Comparison of ENCODE assay signal across 13 cellular contexts in the genomic region with DNA sequence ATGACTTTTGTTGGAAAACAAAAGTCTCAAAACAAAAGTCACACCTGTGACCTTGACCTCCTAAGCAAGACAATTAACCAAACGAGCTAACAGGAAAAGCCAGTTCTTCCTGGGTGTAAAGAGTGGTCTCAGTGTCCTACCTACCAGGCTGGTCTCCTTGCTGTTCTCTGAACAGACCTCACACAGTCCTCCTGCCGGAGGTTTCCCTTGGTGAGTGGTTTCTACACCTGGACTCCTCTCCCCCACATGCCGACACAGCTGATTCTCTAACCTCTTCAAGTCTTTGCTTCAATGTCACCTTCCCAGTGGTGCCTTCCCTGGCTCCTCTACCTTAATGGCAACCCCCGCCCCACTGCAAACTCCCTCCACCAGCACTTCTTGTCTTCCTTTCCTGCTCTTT.
DNase-seq lines count a peak whose midpoint lies in the region; ATAC-seq and TF ChIP-seq lines count a peak whose summit lies in the region.
"Had no signal": no experiment of that assay in that cellular context is flagged by ENCODE, and none has a peak within 500 bp of the region (broad histone marks: within the 10 kb centered on the region; RNA-seq: fewer than 3 reads in every experiment).

No MANE protein-coding gene starts in this region.

- no peak for TF ChIP-seq CTCF in breast epithelium (IDR thresholded peaks at IDR 0.05)
- TF ChIP-seq CTCF in nephron (IDR thresholded peaks at IDR 0.05; ENCODE audit: unreplicated experiment in 3 of 3) = no peak
- TF ChIP-seq CTCF in transverse colon (IDR thresholded peaks at IDR 0.05) = no peak

- H3K27me3 Mint-ChIP-seq in nephron (ENCODE audit: low read depth) = no peaks in the 10 kb centered on the region
- no peaks in the 10 kb centered on the region for H3K27me3 Mint-ChIP-seq in activated naive CD8-positive, alpha-beta T cell treated with anti-CD3 and anti-CD28 coated beads, Interleukin-2, amount 50 U/mL, for 24 hours

- H3K36me3 Mint-ChIP-seq in nephron (ENCODE audit: low read depth) = no peaks in the 10 kb centered on the region
- H3K36me3 Mint-ChIP-seq in activated naive CD8-positive, alpha-beta T cell treated with anti-CD3 and anti-CD28 coated beads, Interleukin-2, amount 50 U/mL, for 24 hours (ENCODE audit: low read depth) = no peaks in the 10 kb centered on the region

- intact Hi-C loops in breast epithelium (cut with DNase I; ENCODE audit: low total_unique reads) (no loop called here), transverse colon (cut with DNase I; ENCODE audit: low total_unique reads) (no loop called here)

- 72 to 100% methylated on average over 3 to 4 of the region's 4 CpGs for WGBS in transverse colon (ENCODE audit: low coverage in 1 of 2), 2 donors

- TF ChIP-seq POLR2A in breast epithelium (IDR thresholded peaks at IDR 0.05) = no peak
- TF ChIP-seq POLR2A in transverse colon (IDR thresholded peaks at IDR 0.05) = no peak

- H3K9me3 ChIP-seq in breast epithelium (no peaks in the 10 kb centered on the region), transverse colon (no peaks in the 10 kb centered on the region)

- in situ Hi-C loops in transverse colon (cut with MboI; ENCODE audit: low pct_ligation_motif_present in 1 of 4, low pct_unique_long_range_greater_than_20kb in 1 of 4, low sequenced_read_pairs in 3 of 4) = no loop called here

- no peak for TF ChIP-seq EP300 in transverse colon (IDR thresholded peaks at IDR 0.05; ENCODE audit: low read depth)

- H3K27ac ChIP-seq in breast epithelium (peak overlapping the region; percentile 36 to 80), transverse colon (peak overlapping the region; percentile 55 to 91 (median 89))

- H3K36me3 ChIP-seq in breast epithelium = no peaks in the 10 kb centered on the region
- H3K36me3 ChIP-seq in transverse colon = no peaks in the 10 kb centered on the region

- ATAC-seq in GM19023 (IDR thresholded peaks at IDR 0.05; ENCODE audit: unreplicated experiment) = no peak
- ATAC-seq in activated naive CD8-positive, alpha-beta T cell treated with anti-CD3 and anti-CD28 coated beads, Interleukin-2, amount 50 U/mL, for 24 hours = no peak

- H3K9me3 Mint-ChIP-seq in nephron = no peaks in the 10 kb centered on the region
- H3K9me3 Mint-ChIP-seq in activated naive CD8-positive, alpha-beta T cell treated with anti-CD3 and anti-CD28 coated beads, Interleukin-2, amount 50 U/mL, for 24 hours = no peaks in the 10 kb centered on the region

- H3K4me1 ChIP-seq in breast epithelium (peaks cover 7 to 16% of the 10 kb centered on the region in 2 donors), transverse colon (peaks cover 20 to 57% (median 32%) of the 10 kb centered on the region in 4 donors)

- H3K27me3 ChIP-seq in breast epithelium = no peaks in the 10 kb centered on the region
- H3K27me3 ChIP-seq in transverse colon = no peaks in the 10 kb centered on the region

- no peak overlapping the region for H3K4me3 Mint-ChIP-seq in nephron
- no peak overlapping the region for H3K4me3 Mint-ChIP-seq in activated naive CD8-positive, alpha-beta T cell treated with anti-CD3 and anti-CD28 coated beads, Interleukin-2, amount 50 U/mL, for 24 hours

- DNase-seq in activated CD8-positive, alpha-beta memory T cell treated with anti-CD3 and anti-CD28 coated beads for 24 hours = peak; percentile 40
- no peak for DNase-seq in activated CD8-positive, alpha-beta memory T cell treated with anti-CD3 and anti-CD28 coated beads, Interleukin-2, amount 50 U/mL, for 48 hours
- peak in 1 of 2 donors; percentile 13 for DNase-seq in breast epithelium (ENCODE audit: low spot score in 2 of 2)
- no peak for DNase-seq in transverse colon
- DNase-seq in DMS 273 treated with DMSO at 0.1 percent for 48 hours (lab: John Stamatoyannopoulos, UW) = no peak
- no peak for DNase-seq in activated naive CD8-positive, alpha-beta T cell treated with anti-CD3 and anti-CD28 coated beads, Interleukin-2, amount 50 U/mL, for 24 hours
- DNase-seq: ACHN; activated T-cell treated with anti-CD3 and anti-CD28 coated beads, Interleukin-2, amount 50 U/mL, for 1 hour; NCI-H2081; stimulated activated naive CD4-positive, alpha-beta T cell treated with Interleukin-2 at 50 U/mL for 16 hours; SW 1271 had no signal

- peak overlapping the region; percentile 66 to 98 (median 86) for H3K27ac Mint-ChIP-seq in nephron
- H3K27ac Mint-ChIP-seq in activated naive CD8-positive, alpha-beta T cell treated with anti-CD3 and anti-CD28 coated beads, Interleukin-2, amount 50 U/mL, for 24 hours = no peak overlapping the region

- H3K4me1 Mint-ChIP-seq in nephron = peaks cover 80% of the 10 kb centered on the region
- peaks cover 12% of the 10 kb centered on the region for H3K4me1 Mint-ChIP-seq in activated naive CD8-positive, alpha-beta T cell treated with anti-CD3 and anti-CD28 coated beads, Interleukin-2, amount 50 U/mL, for 24 hours

- H3K4me3 ChIP-seq in breast epithelium = no peak overlapping the region
- no peak overlapping the region for H3K4me3 ChIP-seq in transverse colon
